Comparison of ENCODE assay signal across 8 cellular contexts in genomic region chr4:1793940-1794808, GRCh38. TPM values are rescaled to one million over a fixed set of nuclear protein-coding genes. Genes with fewer than 3 reads are reported as not detected.
A peak's percentile ranks its signal among the peaks of the same experiment; 100 is the strongest.
DNase-seq lines count a peak whose midpoint lies in the region; ATAC-seq and TF ChIP-seq lines count a peak whose summit lies in the region.

No MANE protein-coding gene starts in this region.

- in situ Hi-C loops in GM23248 (cut with MboI) = no loop called here

- peaks cover 14% of the 10 kb centered on the region for H3K27me3 ChIP-seq in GM23248 (replicated peaks; ENCODE audit: insufficient read depth)
- peaks cover 5% of the 10 kb centered on the region; the same call in 1 of the 2 replicates for H3K27me3 ChIP-seq in SJSA1 (replicated peaks)
- H3K27me3 ChIP-seq in right cardiac atrium (ENCODE audit: control insufficient read depth, insufficient read depth) = no peaks in the 10 kb centered on the region
- H3K27me3 ChIP-seq in skeletal muscle satellite cell (ENCODE audit: control insufficient read depth, insufficient read depth, low read length) = peaks cover 38% of the 10 kb centered on the region

- H3K4me1 ChIP-seq in GM23248 (ENCODE audit: insufficient read depth) (no peaks in the 10 kb centered on the region), SJSA1 (replicated peaks) (peaks cover 13% of the 10 kb centered on the region), right cardiac atrium (ENCODE audit: control insufficient read depth, insufficient read depth, low read length) (no peaks in the 10 kb centered on the region), skeletal muscle satellite cell (ENCODE audit: control insufficient read depth, insufficient read depth, low read length) (peaks cover 7% of the 10 kb centered on the region)

- ATAC-seq in right cardiac atrium = no peak
- no peak for ATAC-seq in natural killer cell
- no peak for ATAC-seq in esophagus mucosa
- no peak for ATAC-seq in HG03442 (IDR thresholded peaks at IDR 0.05; ENCODE audit: unreplicated experiment)

- no peak overlapping the region for H3K27ac Mint-ChIP-seq in natural killer cell
- H3K27ac Mint-ChIP-seq in HFFc6 = no peak overlapping the region

- H3K9ac ChIP-seq in GM23248 (no peak overlapping the region), skeletal muscle satellite cell (ENCODE audit: low read depth, low read length) (no peak overlapping the region)

- no peaks in the 10 kb centered on the region for H3F3A ChIP-seq in GM23248 (ENCODE audit: insufficient read depth)

- H3K9me3 Mint-ChIP-seq in natural killer cell (no peaks in the 10 kb centered on the region), HFFc6 (no peaks in the 10 kb centered on the region)

- H3K4me3 Mint-ChIP-seq in natural killer cell (no peak overlapping the region), HFFc6 (no peak overlapping the region)

- H2AFZ ChIP-seq in GM23248 = no peak overlapping the region

- WGBS in GM23248 (ENCODE audit: low coverage in 1 of 2, low lambda C conversion rate in 2 of 2, missing lambda C conversion rate in 2 of 2), 2 experiments = 3% methylated on average over 73 to 94 of the region's 101 CpGs
- WGBS in right cardiac atrium = under 1% methylated on average over 101 of the region's 101 CpGs

- H3K4me3 ChIP-seq in GM23248 (0 out of 2 replicates have a peak overlapping the region, but pooled peaks have one; percentile 6), SJSA1 (peak overlapping the region; percentile 44), right cardiac atrium (ENCODE audit: low read length) (peak overlapping the region; percentile 78), skeletal muscle satellite cell (ENCODE audit: low read length) (peak overlapping the region; percentile 65)

- H3K36me3 Mint-ChIP-seq in natural killer cell (no peaks in the 10 kb centered on the region), HFFc6 (ENCODE audit: low read depth) (no peaks in the 10 kb centered on the region)

- H3K9me2 ChIP-seq in GM23248 (ENCODE audit: insufficient read depth) = no peaks in the 10 kb centered on the region

- DNase-seq in GM23248 = peak; percentile 45
- DNase-seq in SJSA1 (ENCODE audit: low read depth in 1 of 2, low spot score in 2 of 2) = peak in 1 of 2 experiments; percentile 28
- no peak for DNase-seq in right cardiac atrium
- DNase-seq in natural killer cell = no peak
- DNase-seq in HFFc6 = no peak

- H3K4me1 Mint-ChIP-seq in natural killer cell (no peaks in the 10 kb centered on the region), HFFc6 (ENCODE audit: low read depth) (no peaks in the 10 kb centered on the region)

- intact Hi-C loops in right cardiac atrium (cut with DNase I) (no loop called here), natural killer cell (cut with micrococcal nuclease) (no loop called here)

- H3K27ac ChIP-seq in GM23248 = no peak overlapping the region
- no peak overlapping the region for H3K27ac ChIP-seq in SJSA1
- no peak overlapping the region for H3K27ac ChIP-seq in right cardiac atrium (ENCODE audit: low read length)

- no peaks in the 10 kb centered on the region for H3K79me2 ChIP-seq in GM23248 (ENCODE audit: insufficient read depth)

- no peaks in the 10 kb centered on the region for H3K9me3 ChIP-seq in GM23248 (ENCODE audit: low read depth)
- no peaks in the 10 kb centered on the region for H3K9me3 ChIP-seq in SJSA1 (replicated peaks)
- H3K9me3 ChIP-seq in right cardiac atrium (ENCODE audit: control insufficient read depth, low read length) = no peaks in the 10 kb centered on the region
- H3K9me3 ChIP-seq in skeletal muscle satellite cell (replicated peaks; ENCODE audit: low read length) = no peaks in the 10 kb centered on the region

- H3K36me3 ChIP-seq in GM23248 (ENCODE audit: low read depth) (no peaks in the 10 kb centered on the region), SJSA1 (no peaks in the 10 kb centered on the region), skeletal muscle satellite cell (ENCODE audit: insufficient read depth, low read length) (no peaks in the 10 kb centered on the region)

- TF ChIP-seq CTCF in natural killer cell (IDR thresholded peaks at IDR 0.05) (no peak), HFFc6 (IDR thresholded peaks at IDR 0.05) (no peak)

- peaks cover 8 to 13% of the 10 kb centered on the region in 2 donors for H3K27me3 Mint-ChIP-seq in natural killer cell (ENCODE audit: low read depth in 2 of 2)
- peaks cover 14% of the 10 kb centered on the region for H3K27me3 Mint-ChIP-seq in HFFc6 (ENCODE audit: insufficient read depth)

- no peaks in the 10 kb centered on the region for H4K20me1 ChIP-seq in GM23248 (ENCODE audit: insufficient read depth)

- no peak overlapping the region for H3K4me2 ChIP-seq in GM23248 (ENCODE audit: unreplicated experiment)
- peak overlapping the region; percentile 83 for H3K4me2 ChIP-seq in skeletal muscle satellite cell (ENCODE audit: low read length)

RNA-seq across cellular contexts. Expression of gene FGFR3, which starts 1.1 kb away (rescaled TPM):
- total RNA-seq in GM23248 (2014; rRNA removed; shearing (Covaris generic)) = 0.13 and 0.97 TPM in 2 replicates
- polyA plus RNA-seq in GM23248 (2016; fragmentation: Nextera tagmentation; extraction: Ambion mirVana) (0.10 and 0.15 TPM in 2 replicates), right cardiac atrium (4.5 TPM)
- 10.2 and 13.8 TPM in 2 replicates for total RNA-seq in SJSA1 (2014; rRNA removed; shearing (Covaris generic))
- total RNA-seq in right cardiac atrium (10 to 100 TPM in 1 of 4 donors, 1 to 10 TPM in 3; 6.4 to 17.5 (median 8.8) TPM), natural killer cell (not detected), esophagus mucosa (150 TPM)
- 0.25 and 0.44 TPM in 2 replicates for total RNA-seq in skeletal muscle satellite cell (2012; rRNA removed)
- 1 to 10 TPM in 1 of 6 experiments, under 1 TPM in 5; 0.59 to 1.6 (median 0.75) TPM for total RNA-seq in HFFc6 (2021; fragmentation: NEBNext Ultra II Directional; extraction: Animal tissue kit (Norgen Biotek cat#: 25700))

Comparison
In these comparisons a context has a peak if more than half of its experiments do, and no peak if none do; other contexts are left out.
1. H3K4me3 ChIP-seq: peak in every context shown above with its lines; median percentile 78 in right cardiac atrium; 65 in skeletal muscle satellite cell; 44 in SJSA1; 6 in GM23248.